In the genomic region with DNA sequence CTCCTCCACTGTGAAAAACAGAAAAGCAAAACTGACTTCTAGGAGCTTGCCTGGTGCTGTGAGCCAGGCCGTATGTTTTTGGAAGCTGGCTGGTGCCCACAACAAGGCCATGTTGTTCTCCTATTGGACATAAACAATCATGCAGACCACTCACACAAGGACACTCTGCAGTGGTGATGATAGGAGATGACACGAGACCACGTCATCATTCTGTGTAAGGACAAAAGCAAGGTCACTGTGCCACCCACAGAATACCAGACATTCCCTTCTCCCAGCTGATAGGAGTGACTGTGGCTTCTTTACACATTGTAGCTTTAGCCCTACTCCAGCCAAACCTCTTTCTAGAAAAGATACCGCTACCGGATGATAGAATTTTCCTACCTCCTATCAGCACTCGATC, we compare ENCODE assay signal across 1 cellular context.
TF ChIP-seq lines count a peak whose summit lies in the region.

No MANE protein-coding gene starts in this region.

TF ChIP-seq in HepG2, 621 proteins besides CTCF, POLR2A, EP300 and RAD21 (continued from another document):
- TF ChIP-seq, protein P1, sequence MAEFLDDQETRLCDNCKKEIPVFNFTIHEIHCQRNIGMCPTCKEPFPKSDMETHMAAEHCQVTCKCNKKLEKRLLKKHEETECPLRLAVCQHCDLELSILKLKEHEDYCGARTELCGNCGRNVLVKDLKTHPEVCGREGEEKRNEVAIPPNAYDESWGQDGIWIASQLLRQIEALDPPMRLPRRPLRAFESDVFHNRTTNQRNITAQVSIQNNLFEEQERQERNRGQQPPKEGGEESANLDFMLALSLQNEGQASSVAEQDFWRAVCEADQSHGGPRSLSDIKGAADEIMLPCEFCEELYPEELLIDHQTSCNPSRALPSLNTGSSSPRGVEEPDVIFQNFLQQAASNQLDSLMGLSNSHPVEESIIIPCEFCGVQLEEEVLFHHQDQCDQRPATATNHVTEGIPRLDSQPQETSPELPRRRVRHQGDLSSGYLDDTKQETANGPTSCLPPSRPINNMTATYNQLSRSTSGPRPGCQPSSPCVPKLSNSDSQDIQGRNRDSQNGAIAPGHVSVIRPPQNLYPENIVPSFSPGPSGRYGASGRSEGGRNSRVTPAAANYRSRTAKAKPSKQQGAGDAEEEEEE (CRISPR knock-in tag; IDR thresholded peaks at IDR 0.05; ENCODE audit: borderline replicate concordance) = no peak
- TF ChIP-seq FOSL2 (CRISPR knock-in tag; IDR thresholded peaks at IDR 0.05) (peak; percentile 64), ZNF383 (CRISPR knock-in tag; IDR thresholded peaks at IDR 0.05; ENCODE audit: borderline replicate concordance) (no peak), ZNF614 (CRISPR knock-in tag; IDR thresholded peaks at IDR 0.05; ENCODE audit: borderline replicate concordance) (0 out of 2 replicates have a peak, but pooled peaks have one; percentile 54), CREB1 (IDR thresholded peaks at IDR 0.05) (peak; percentile 94), CREB1 (CRISPR knock-in tag; IDR thresholded peaks at IDR 0.05) (peak; percentile 74), ZNF549 (CRISPR knock-in tag; IDR thresholded peaks at IDR 0.05) (no peak), TEAD3 (CRISPR knock-in tag; optimal IDR thresholded peaks at IDR 0.05; ENCODE audit: borderline replicate concordance) (peak; percentile 96), NFKB2 (CRISPR knock-in tag; IDR thresholded peaks at IDR 0.05; ENCODE audit: borderline replicate concordance) (no peak), SOX13 (IDR thresholded peaks at IDR 0.05) (no peak), SOX13 (CRISPR knock-in tag; conservative IDR thresholded peaks at IDR 0.05 in 1 of 2, IDR thresholded peaks at IDR 0.05 in 1 of 2) (0 out of 4 replicates have a peak, but pooled peaks of 1 of the 2 experiments have one; percentile 14), PAWR (CRISPR knock-in tag; IDR thresholded peaks at IDR 0.05; ENCODE audit: borderline replicate concordance) (no peak), RARA (CRISPR knock-in tag; IDR thresholded peaks at IDR 0.05) (peak; percentile 44), HOXA3 (CRISPR knock-in tag; IDR thresholded peaks at IDR 0.05) (peak; percentile 56), SP2 (CRISPR knock-in tag; IDR thresholded peaks at IDR 0.05) (no peak), SAP130 (CRISPR knock-in tag; IDR thresholded peaks at IDR 0.05; ENCODE audit: low read depth) (peak; percentile 65; the same call in 1 of the 2 replicates), ZBTB21 (CRISPR knock-in tag; IDR thresholded peaks at IDR 0.05) (peak; percentile 91), BCL6 (CRISPR knock-in tag; IDR thresholded peaks at IDR 0.05) (peak; percentile 71)
- TF ChIP-seq, protein P2, sequence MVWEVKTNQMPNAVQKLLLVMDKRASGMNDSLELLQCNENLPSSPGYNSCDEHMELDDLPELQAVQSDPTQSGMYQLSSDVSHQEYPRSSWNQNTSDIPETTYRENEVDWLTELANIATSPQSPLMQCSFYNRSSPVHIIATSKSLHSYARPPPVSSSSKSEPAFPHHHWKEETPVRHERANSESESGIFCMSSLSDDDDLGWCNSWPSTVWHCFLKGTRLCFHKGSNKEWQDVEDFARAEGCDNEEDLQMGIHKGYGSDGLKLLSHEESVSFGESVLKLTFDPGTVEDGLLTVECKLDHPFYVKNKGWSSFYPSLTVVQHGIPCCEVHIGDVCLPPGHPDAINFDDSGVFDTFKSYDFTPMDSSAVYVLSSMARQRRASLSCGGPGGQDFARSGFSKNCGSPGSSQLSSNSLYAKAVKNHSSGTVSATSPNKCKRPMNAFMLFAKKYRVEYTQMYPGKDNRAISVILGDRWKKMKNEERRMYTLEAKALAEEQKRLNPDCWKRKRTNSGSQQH (CRISPR knock-in tag; IDR thresholded peaks at IDR 0.05; ENCODE audit: low read depth) = 0 out of 2 replicates have a peak, but pooled peaks have one; percentile 60
- TF ChIP-seq, protein P3, sequence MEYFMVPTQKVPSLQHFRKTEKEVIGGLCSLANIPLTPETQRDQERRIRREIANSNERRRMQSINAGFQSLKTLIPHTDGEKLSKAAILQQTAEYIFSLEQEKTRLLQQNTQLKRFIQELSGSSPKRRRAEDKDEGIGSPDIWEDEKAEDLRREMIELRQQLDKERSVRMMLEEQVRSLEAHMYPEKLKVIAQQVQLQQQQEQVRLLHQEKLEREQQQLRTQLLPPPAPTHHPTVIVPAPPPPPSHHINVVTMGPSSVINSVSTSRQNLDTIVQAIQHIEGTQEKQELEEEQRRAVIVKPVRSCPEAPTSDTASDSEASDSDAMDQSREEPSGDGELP (IDR thresholded peaks at IDR 0.05; ENCODE audit: borderline replicate concordance, low read depth) = peak; percentile 94
- TF ChIP-seq, protein P4, sequence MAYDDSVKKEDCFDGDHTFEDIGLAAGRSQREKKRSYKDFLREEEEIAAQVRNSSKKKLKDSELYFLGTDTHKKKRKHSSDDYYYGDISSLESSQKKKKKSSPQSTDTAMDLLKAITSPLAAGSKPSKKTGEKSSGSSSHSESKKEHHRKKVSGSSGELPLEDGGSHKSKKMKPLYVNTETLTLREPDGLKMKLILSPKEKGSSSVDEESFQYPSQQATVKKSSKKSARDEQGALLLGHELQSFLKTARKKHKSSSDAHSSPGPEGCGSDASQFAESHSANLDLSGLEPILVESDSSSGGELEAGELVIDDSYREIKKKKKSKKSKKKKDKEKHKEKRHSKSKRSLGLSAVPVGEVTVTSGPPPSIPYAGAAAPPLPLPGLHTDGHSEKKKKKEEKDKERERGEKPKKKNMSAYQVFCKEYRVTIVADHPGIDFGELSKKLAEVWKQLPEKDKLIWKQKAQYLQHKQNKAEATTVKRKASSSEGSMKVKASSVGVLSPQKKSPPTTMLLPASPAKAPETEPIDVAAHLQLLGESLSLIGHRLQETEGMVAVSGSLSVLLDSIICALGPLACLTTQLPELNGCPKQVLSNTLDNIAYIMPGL (CRISPR knock-in tag; IDR thresholded peaks at IDR 0.05; ENCODE audit: borderline replicate concordance in 1 of 2, low read depth in 1 of 2) = no peak
- TF ChIP-seq, protein P5, sequence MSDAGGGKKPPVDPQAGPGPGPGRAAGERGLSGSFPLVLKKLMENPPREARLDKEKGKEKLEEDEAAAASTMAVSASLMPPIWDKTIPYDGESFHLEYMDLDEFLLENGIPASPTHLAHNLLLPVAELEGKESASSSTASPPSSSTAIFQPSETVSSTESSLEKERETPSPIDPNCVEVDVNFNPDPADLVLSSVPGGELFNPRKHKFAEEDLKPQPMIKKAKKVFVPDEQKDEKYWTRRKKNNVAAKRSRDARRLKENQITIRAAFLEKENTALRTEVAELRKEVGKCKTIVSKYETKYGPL (CRISPR knock-in tag; IDR thresholded peaks at IDR 0.05) = no peak
- TF ChIP-seq, protein P6, sequence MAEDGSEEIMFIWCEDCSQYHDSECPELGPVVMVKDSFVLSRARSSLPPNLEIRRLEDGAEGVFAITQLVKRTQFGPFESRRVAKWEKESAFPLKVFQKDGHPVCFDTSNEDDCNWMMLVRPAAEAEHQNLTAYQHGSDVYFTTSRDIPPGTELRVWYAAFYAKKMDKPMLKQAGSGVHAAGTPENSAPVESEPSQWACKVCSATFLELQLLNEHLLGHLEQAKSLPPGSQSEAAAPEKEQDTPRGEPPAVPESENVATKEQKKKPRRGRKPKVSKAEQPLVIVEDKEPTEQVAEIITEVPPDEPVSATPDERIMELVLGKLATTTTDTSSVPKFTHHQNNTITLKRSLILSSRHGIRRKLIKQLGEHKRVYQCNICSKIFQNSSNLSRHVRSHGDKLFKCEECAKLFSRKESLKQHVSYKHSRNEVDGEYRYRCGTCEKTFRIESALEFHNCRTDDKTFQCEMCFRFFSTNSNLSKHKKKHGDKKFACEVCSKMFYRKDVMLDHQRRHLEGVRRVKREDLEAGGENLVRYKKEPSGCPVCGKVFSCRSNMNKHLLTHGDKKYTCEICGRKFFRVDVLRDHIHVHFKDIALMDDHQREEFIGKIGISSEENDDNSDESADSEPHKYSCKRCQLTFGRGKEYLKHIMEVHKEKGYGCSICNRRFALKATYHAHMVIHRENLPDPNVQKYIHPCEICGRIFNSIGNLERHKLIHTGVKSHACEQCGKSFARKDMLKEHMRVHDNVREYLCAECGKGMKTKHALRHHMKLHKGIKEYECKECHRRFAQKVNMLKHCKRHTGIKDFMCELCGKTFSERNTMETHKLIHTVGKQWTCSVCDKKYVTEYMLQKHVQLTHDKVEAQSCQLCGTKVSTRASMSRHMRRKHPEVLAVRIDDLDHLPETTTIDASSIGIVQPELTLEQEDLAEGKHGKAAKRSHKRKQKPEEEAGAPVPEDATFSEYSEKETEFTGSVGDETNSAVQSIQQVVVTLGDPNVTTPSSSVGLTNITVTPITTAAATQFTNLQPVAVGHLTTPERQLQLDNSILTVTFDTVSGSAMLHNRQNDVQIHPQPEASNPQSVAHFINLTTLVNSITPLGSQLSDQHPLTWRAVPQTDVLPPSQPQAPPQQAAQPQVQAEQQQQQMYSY (CRISPR knock-in tag; IDR thresholded peaks at IDR 0.05) = no peak
- TF ChIP-seq, protein P7, sequence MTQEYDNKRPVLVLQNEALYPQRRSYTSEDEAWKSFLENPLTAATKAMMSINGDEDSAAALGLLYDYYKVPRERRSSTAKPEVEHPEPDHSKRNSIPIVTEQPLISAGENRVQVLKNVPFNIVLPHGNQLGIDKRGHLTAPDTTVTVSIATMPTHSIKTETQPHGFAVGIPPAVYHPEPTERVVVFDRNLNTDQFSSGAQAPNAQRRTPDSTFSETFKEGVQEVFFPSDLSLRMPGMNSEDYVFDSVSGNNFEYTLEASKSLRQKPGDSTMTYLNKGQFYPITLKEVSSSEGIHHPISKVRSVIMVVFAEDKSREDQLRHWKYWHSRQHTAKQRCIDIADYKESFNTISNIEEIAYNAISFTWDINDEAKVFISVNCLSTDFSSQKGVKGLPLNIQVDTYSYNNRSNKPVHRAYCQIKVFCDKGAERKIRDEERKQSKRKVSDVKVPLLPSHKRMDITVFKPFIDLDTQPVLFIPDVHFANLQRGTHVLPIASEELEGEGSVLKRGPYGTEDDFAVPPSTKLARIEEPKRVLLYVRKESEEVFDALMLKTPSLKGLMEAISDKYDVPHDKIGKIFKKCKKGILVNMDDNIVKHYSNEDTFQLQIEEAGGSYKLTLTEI (CRISPR knock-in tag; conservative IDR thresholded peaks at IDR 0.05) = no peak
- TF ChIP-seq, protein P8, sequence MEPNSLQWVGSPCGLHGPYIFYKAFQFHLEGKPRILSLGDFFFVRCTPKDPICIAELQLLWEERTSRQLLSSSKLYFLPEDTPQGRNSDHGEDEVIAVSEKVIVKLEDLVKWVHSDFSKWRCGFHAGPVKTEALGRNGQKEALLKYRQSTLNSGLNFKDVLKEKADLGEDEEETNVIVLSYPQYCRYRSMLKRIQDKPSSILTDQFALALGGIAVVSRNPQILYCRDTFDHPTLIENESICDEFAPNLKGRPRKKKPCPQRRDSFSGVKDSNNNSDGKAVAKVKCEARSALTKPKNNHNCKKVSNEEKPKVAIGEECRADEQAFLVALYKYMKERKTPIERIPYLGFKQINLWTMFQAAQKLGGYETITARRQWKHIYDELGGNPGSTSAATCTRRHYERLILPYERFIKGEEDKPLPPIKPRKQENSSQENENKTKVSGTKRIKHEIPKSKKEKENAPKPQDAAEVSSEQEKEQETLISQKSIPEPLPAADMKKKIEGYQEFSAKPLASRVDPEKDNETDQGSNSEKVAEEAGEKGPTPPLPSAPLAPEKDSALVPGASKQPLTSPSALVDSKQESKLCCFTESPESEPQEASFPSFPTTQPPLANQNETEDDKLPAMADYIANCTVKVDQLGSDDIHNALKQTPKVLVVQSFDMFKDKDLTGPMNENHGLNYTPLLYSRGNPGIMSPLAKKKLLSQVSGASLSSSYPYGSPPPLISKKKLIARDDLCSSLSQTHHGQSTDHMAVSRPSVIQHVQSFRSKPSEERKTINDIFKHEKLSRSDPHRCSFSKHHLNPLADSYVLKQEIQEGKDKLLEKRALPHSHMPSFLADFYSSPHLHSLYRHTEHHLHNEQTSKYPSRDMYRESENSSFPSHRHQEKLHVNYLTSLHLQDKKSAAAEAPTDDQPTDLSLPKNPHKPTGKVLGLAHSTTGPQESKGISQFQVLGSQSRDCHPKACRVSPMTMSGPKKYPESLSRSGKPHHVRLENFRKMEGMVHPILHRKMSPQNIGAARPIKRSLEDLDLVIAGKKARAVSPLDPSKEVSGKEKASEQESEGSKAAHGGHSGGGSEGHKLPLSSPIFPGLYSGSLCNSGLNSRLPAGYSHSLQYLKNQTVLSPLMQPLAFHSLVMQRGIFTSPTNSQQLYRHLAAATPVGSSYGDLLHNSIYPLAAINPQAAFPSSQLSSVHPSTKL (CRISPR knock-in tag; IDR thresholded peaks at IDR 0.05) = peak; percentile 44
- TF ChIP-seq, protein P9, sequence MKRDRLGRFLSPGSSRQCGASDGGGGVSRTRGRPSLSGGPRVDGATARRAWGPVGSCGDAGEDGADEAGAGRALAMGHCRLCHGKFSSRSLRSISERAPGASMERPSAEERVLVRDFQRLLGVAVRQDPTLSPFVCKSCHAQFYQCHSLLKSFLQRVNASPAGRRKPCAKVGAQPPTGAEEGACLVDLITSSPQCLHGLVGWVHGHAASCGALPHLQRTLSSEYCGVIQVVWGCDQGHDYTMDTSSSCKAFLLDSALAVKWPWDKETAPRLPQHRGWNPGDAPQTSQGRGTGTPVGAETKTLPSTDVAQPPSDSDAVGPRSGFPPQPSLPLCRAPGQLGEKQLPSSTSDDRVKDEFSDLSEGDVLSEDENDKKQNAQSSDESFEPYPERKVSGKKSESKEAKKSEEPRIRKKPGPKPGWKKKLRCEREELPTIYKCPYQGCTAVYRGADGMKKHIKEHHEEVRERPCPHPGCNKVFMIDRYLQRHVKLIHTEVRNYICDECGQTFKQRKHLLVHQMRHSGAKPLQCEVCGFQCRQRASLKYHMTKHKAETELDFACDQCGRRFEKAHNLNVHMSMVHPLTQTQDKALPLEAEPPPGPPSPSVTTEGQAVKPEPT (CRISPR knock-in tag; IDR thresholded peaks at IDR 0.05; ENCODE audit: low read depth) = no peak
